8 cellular contexts compared by ENCODE assay signal in genomic region chr14:72904840-72905561, GRCh38. TPM values are rescaled to one million over a fixed set of nuclear protein-coding genes. Genes with fewer than 3 reads are reported as not detected.
DNase-seq lines count a peak whose midpoint lies in the region; ATAC-seq, FAIRE-seq and TF ChIP-seq lines count a peak whose summit lies in the region.

No MANE protein-coding gene starts in this region.

- peak; percentile 80 to 85 for ATAC-seq in lower lobe of right lung
- peak; percentile 70 for ATAC-seq in stimulated activated effector memory CD8-positive, alpha-beta T cell treated with anti-CD3 and anti-CD28 coated beads, Interleukin-12 subunit alpha, Interleukin-12 subunit beta, amount 100 ng/mL, for 72 hours
- ATAC-seq in GM18511 (IDR thresholded peaks at IDR 0.05; ENCODE audit: unreplicated experiment): no peak

- H3K4me3 Mint-ChIP-seq in activated CD4-positive, alpha-beta T cell treated with anti-CD3 and anti-CD28 coated beads, Interleukin-2, amount 10 ng/mL, durations not matched to agents 24 days and 14 days: no peak overlapping the region
- H3K4me3 Mint-ChIP-seq in stimulated activated effector memory CD8-positive, alpha-beta T cell treated with anti-CD3 and anti-CD28 coated beads, Interleukin-12 subunit alpha, Interleukin-12 subunit beta, amount 100 ng/mL, for 72 hours: no peak overlapping the region

- H3K36me3 ChIP-seq in colonic mucosa (no peaks in the 10 kb centered on the region), lower lobe of right lung (no peaks in the 10 kb centered on the region)

- H3K4me1 ChIP-seq in colonic mucosa (no peaks in the 10 kb centered on the region), lower lobe of right lung (no peaks in the 10 kb centered on the region)

- H3K4me3 ChIP-seq in colonic mucosa (no peak overlapping the region), lower lobe of right lung (no peak overlapping the region)

- H3K27ac ChIP-seq in colonic mucosa: no peak overlapping the region
- H3K27ac ChIP-seq in lower lobe of right lung: no peak overlapping the region

- peaks cover 28% of the 10 kb centered on the region for H3K27me3 Mint-ChIP-seq in activated CD4-positive, alpha-beta T cell treated with anti-CD3 and anti-CD28 coated beads, Interleukin-2, amount 10 ng/mL, durations not matched to agents 24 days and 14 days

- H3K36me3 Mint-ChIP-seq in activated CD4-positive, alpha-beta T cell treated with anti-CD3 and anti-CD28 coated beads, Interleukin-2, amount 10 ng/mL, durations not matched to agents 24 days and 14 days (ENCODE audit: low read depth): no peaks in the 10 kb centered on the region
- H3K36me3 Mint-ChIP-seq in stimulated activated effector memory CD8-positive, alpha-beta T cell treated with anti-CD3 and anti-CD28 coated beads, Interleukin-12 subunit alpha, Interleukin-12 subunit beta, amount 100 ng/mL, for 72 hours: no peaks in the 10 kb centered on the region

- H3K9me3 Mint-ChIP-seq in activated CD4-positive, alpha-beta T cell treated with anti-CD3 and anti-CD28 coated beads, Interleukin-2, amount 10 ng/mL, durations not matched to agents 24 days and 14 days: no peaks in the 10 kb centered on the region
- H3K9me3 Mint-ChIP-seq in stimulated activated effector memory CD8-positive, alpha-beta T cell treated with anti-CD3 and anti-CD28 coated beads, Interleukin-12 subunit alpha, Interleukin-12 subunit beta, amount 100 ng/mL, for 72 hours: no peaks in the 10 kb centered on the region

- no peaks in the 10 kb centered on the region for H3K27me3 ChIP-seq in colonic mucosa
- H3K27me3 ChIP-seq in lower lobe of right lung (ENCODE audit: low read depth): peaks cover 7% of the 10 kb centered on the region

- intact Hi-C loops in activated CD4-positive, alpha-beta T cell treated with anti-CD3 and anti-CD28 coated beads, Interleukin-2, amount 10 ng/mL, durations not matched to agents 24 days and 14 days (cut with micrococcal nuclease): loop anchor here (1.0 to 2.0 kb wide), 2 partner anchors 44 to 388 kb away; no protein-coding TSS in a partner anchor
- intact Hi-C loops in colonic mucosa (cut with DNase I): loop anchor here (2.0 kb wide), 1 partner anchor 388 kb away; no protein-coding TSS in a partner anchor
- intact Hi-C loops in lower lobe of right lung (cut with DNase I): loop anchor here (5.0 kb wide), 1 partner anchor 388 kb away; no protein-coding TSS in a partner anchor

- DNase-seq in AG08396 (ENCODE audit: low spot score) (peak; percentile 60), GM19239 (ENCODE audit: insufficient read length, low spot score) (peak; percentile 35), NCI-H524 treated with DMSO at 0.1 percent for 48 hours (lab: John Stamatoyannopoulos, UW) (peak; percentile 46), colonic mucosa (peak; percentile 69), lower lobe of right lung (peak; percentile 52)
- peak; percentile 89 for DNase-seq in activated CD4-positive, alpha-beta T cell treated with anti-CD3 and anti-CD28 coated beads, Interleukin-2, amount 10 ng/mL, durations not matched to agents 24 days and 14 days
- peak; percentile 40 to 75 for DNase-seq in stimulated activated effector memory CD8-positive, alpha-beta T cell treated with anti-CD3 and anti-CD28 coated beads, Interleukin-12 subunit alpha, Interleukin-12 subunit beta, amount 100 ng/mL, for 72 hours (ENCODE audit: low spot score in 2 of 2)

- H3K4me1 Mint-ChIP-seq in activated CD4-positive, alpha-beta T cell treated with anti-CD3 and anti-CD28 coated beads, Interleukin-2, amount 10 ng/mL, durations not matched to agents 24 days and 14 days: peaks cover 17% of the 10 kb centered on the region
- H3K4me1 Mint-ChIP-seq in stimulated activated effector memory CD8-positive, alpha-beta T cell treated with anti-CD3 and anti-CD28 coated beads, Interleukin-12 subunit alpha, Interleukin-12 subunit beta, amount 100 ng/mL, for 72 hours: peaks cover 17% of the 10 kb centered on the region

- H3K9me3 ChIP-seq in colonic mucosa (no peaks in the 10 kb centered on the region), lower lobe of right lung (no peaks in the 10 kb centered on the region)

- FAIRE-seq in GM19239 (lab: Jason Lieb, UNC): peak; percentile 77

- H3K9ac ChIP-seq in colonic mucosa (ENCODE audit: low read depth in 2 of 2, low read length in 2 of 2): no peak overlapping the region

- TF ChIP-seq CTCF in colonic mucosa (IDR thresholded peaks at IDR 0.05): peak; percentile 88
- peak; percentile 93 for TF ChIP-seq CTCF in lower lobe of right lung (IDR thresholded peaks at IDR 0.05)

- no peak overlapping the region for H3K27ac Mint-ChIP-seq in activated CD4-positive, alpha-beta T cell treated with anti-CD3 and anti-CD28 coated beads, Interleukin-2, amount 10 ng/mL, durations not matched to agents 24 days and 14 days
- no peak overlapping the region for H3K27ac Mint-ChIP-seq in stimulated activated effector memory CD8-positive, alpha-beta T cell treated with anti-CD3 and anti-CD28 coated beads, Interleukin-12 subunit alpha, Interleukin-12 subunit beta, amount 100 ng/mL, for 72 hours

RNA-seq across cellular contexts. Expression of gene DPF3, which starts 11.1 kb away (rescaled TPM):
- total RNA-seq in activated CD4-positive, alpha-beta T cell treated with anti-CD3 and anti-CD28 coated beads, Interleukin-2, amount 10 ng/mL, durations not matched to agents 24 days and 14 days: 1.5 and 2.8 TPM in 2 replicates
- total RNA-seq in colonic mucosa: 10 to 100 TPM in 1 of 2 donors, 1 to 10 TPM in 1; 6.7 to 14.0 TPM
- 0.59 TPM for total RNA-seq in lower lobe of right lung

RNA-seq across cellular contexts. Expression of gene DCAF4, which starts 21.3 kb away (rescaled TPM):
- 20.2 and 21.6 TPM in 2 replicates for total RNA-seq in activated CD4-positive, alpha-beta T cell treated with anti-CD3 and anti-CD28 coated beads, Interleukin-2, amount 10 ng/mL, durations not matched to agents 24 days and 14 days
- total RNA-seq in colonic mucosa: 10 to 100 TPM in 1 of 2 donors, 1 to 10 TPM in 1; 8.3 to 11.3 TPM
- 19.5 TPM for total RNA-seq in lower lobe of right lung

Comparison
In these comparisons a context has a peak if more than half of its experiments do, and no peak if none do; other contexts are left out.
1. DNase-seq: peak in every context shown above with its lines; median percentile 89 in activated CD4-positive, alpha-beta T cell treated with anti-CD3 and anti-CD28 coated beads, Interleukin-2, amount 10 ng/mL, durations not matched to agents 24 days and 14 days; 69 in colonic mucosa; 60 in AG08396; 58 in stimulated activated effector memory CD8-positive, alpha-beta T cell treated with anti-CD3 and anti-CD28 coated beads, Interleukin-12 subunit alpha, Interleukin-12 subunit beta, amount 100 ng/mL, for 72 hours; 52 in lower lobe of right lung; 46 in NCI-H524 treated with DMSO at 0.1 percent for 48 hours; 35 in GM19239.